ENCODE assay signal across 8 cellular contexts in genomic region chr17:75078097-75079022, GRCh38.
DNase-seq lines count a peak whose midpoint lies in the region; ATAC-seq lines count a peak whose summit lies in the region.

No MANE protein-coding gene starts in this region.

- H3K36me3 Mint-ChIP-seq in stimulated activated effector memory CD8-positive, alpha-beta T cell treated with anti-CD3 and anti-CD28 coated beads, Interleukin-12 subunit alpha, Interleukin-12 subunit beta, amount 100 ng/mL, for 72 hours, result no peaks in the 10 kb centered on the region

- peak overlapping the region; percentile 72 for H3K4me3 Mint-ChIP-seq in stimulated activated effector memory CD8-positive, alpha-beta T cell treated with anti-CD3 and anti-CD28 coated beads, Interleukin-12 subunit alpha, Interleukin-12 subunit beta, amount 100 ng/mL, for 72 hours

- peak; percentile 22 for ATAC-seq in GM19455 (IDR thresholded peaks at IDR 0.05; ENCODE audit: unreplicated experiment)
- ATAC-seq in stimulated activated effector memory CD8-positive, alpha-beta T cell treated with anti-CD3 and anti-CD28 coated beads, Interleukin-12 subunit alpha, Interleukin-12 subunit beta, amount 100 ng/mL, for 72 hours, result peak; percentile 58

- H3K4me1 Mint-ChIP-seq in stimulated activated effector memory CD8-positive, alpha-beta T cell treated with anti-CD3 and anti-CD28 coated beads, Interleukin-12 subunit alpha, Interleukin-12 subunit beta, amount 100 ng/mL, for 72 hours, result peaks cover 16% of the 10 kb centered on the region

- no peaks in the 10 kb centered on the region for H3K9me3 Mint-ChIP-seq in stimulated activated effector memory CD8-positive, alpha-beta T cell treated with anti-CD3 and anti-CD28 coated beads, Interleukin-12 subunit alpha, Interleukin-12 subunit beta, amount 100 ng/mL, for 72 hours

- peak; percentile 80 for DNase-seq in CD1c-positive myeloid dendritic cell (ENCODE audit: extremely low spot score)
- DNase-seq in SW480 (ENCODE audit: low spot score), result peak; percentile 76
- DNase-seq in glomerular visceral epithelial cell (ENCODE audit: extremely low spot score), result peak; percentile 83
- DNase-seq in stimulated activated effector memory CD8-positive, alpha-beta T cell treated with anti-CD3 and anti-CD28 coated beads, Interleukin-12 subunit alpha, Interleukin-12 subunit beta, amount 100 ng/mL, for 72 hours (ENCODE audit: low spot score in 2 of 2), result no peak
- DNase-seq in DMS153 treated with DMSO at 0.1 percent for 48 hours (lab: John Stamatoyannopoulos, UW; ENCODE audit: unreplicated experiment), result no peak
- DNase-seq in NCI-H1694 (lab: John Stamatoyannopoulos, UW), result no peak
- DNase-seq in NCI-H524 treated with DMSO at 0.1 percent for 48 hours (lab: John Stamatoyannopoulos, UW), result no peak

- H3K27ac Mint-ChIP-seq in stimulated activated effector memory CD8-positive, alpha-beta T cell treated with anti-CD3 and anti-CD28 coated beads, Interleukin-12 subunit alpha, Interleukin-12 subunit beta, amount 100 ng/mL, for 72 hours, result peak overlapping the region; percentile 80

Comparison
In these comparisons a context has a peak if more than half of its experiments do, and no peak if none do; other contexts are left out.
1. DNase-seq: peak in CD1c-positive myeloid dendritic cell (single experiment), SW480 (single experiment) and glomerular visceral epithelial cell (single experiment); none in stimulated activated effector memory CD8-positive, alpha-beta T cell treated with anti-CD3 and anti-CD28 coated beads, Interleukin-12 subunit alpha, Interleukin-12 subunit beta, amount 100 ng/mL, for 72 hours (0 of 2), DMS153 treated with DMSO at 0.1 percent for 48 hours (single experiment), NCI-H1694 (single experiment) and NCI-H524 treated with DMSO at 0.1 percent for 48 hours (single experiment).